In genomic region chr2:44671896-44672295, GRCh38 we compare ENCODE assay signal across 26 cellular contexts.
DNase-seq lines count a peak whose midpoint lies in the region; ATAC-seq and TF ChIP-seq lines count a peak whose summit lies in the region.
"Had no signal": no experiment of that assay in that cellular context is flagged by ENCODE, and none has a peak within 500 bp of the region (broad histone marks: within the 10 kb centered on the region; RNA-seq: fewer than 3 reads in every experiment).

No MANE protein-coding gene starts in this region.

- no peaks in the 10 kb centered on the region for H3K36me3 Mint-ChIP-seq in WTC11
- H3K36me3 Mint-ChIP-seq: CD14-positive monocyte had no signal

- H3K23ac ChIP-seq in neuronal stem cell (ENCODE audit: low read depth, low read length, poor library complexity) = no peak overlapping the region

- H2AFZ ChIP-seq in neuronal stem cell (ENCODE audit: low read length) = no peak overlapping the region

- H3K4me3 ChIP-seq in neuronal stem cell (ENCODE audit: low read length in 2 of 2) = no peak overlapping the region
- H3K4me3 ChIP-seq: SJCRH30 had no signal

- no peak overlapping the region for H2BK5ac ChIP-seq in neuronal stem cell (ENCODE audit: low read length)

- no peak overlapping the region for H3K4me2 ChIP-seq in neuronal stem cell (ENCODE audit: insufficient read depth, low read length, poor library complexity, severe bottlenecking)

- no peak overlapping the region for H3K4ac ChIP-seq in neuronal stem cell (ENCODE audit: low read length)

- H3K14ac ChIP-seq in neuronal stem cell (ENCODE audit: low read length) = no peak overlapping the region

- no peaks in the 10 kb centered on the region; the same call in 1 of the 2 replicates for H3K27me3 Mint-ChIP-seq in WTC11 (ENCODE audit: low read depth)
- H3K27me3 Mint-ChIP-seq: CD8-positive, alpha-beta memory T cell had no signal

- H3K27me3 ChIP-seq in neuronal stem cell (ENCODE audit: control insufficient read depth in 3 of 3, insufficient read depth in 3 of 3, low read depth in 1 of 3, low read length in 3 of 3) = no peaks in the 10 kb centered on the region
- H3K27me3 ChIP-seq: BE2C, SJCRH30 had no signal

- H4K91ac ChIP-seq in neuronal stem cell (ENCODE audit: low read depth, low read length, poor library complexity) = no peak overlapping the region

- H3K9ac ChIP-seq in neuronal stem cell (ENCODE audit: low read depth, low read length, poor library complexity) = no peak overlapping the region

- H3K18ac ChIP-seq in neuronal stem cell (ENCODE audit: low read length) = no peak overlapping the region

- no peaks in the 10 kb centered on the region for H3K9me3 ChIP-seq in neuronal stem cell (replicated peaks in 1 of 2; ENCODE audit: control insufficient read depth in 2 of 2, insufficient read depth in 1 of 2, low read depth in 1 of 2, low read length in 2 of 2)
- H3K9me3 ChIP-seq: BE2C, SJCRH30 had no signal

- no peaks in the 10 kb centered on the region for H3K36me3 ChIP-seq in neuronal stem cell (replicated peaks in 1 of 2; ENCODE audit: control insufficient read depth in 2 of 2, insufficient read depth in 2 of 2, low read length in 2 of 2)
- H3K36me3 ChIP-seq: BE2C, SJCRH30 had no signal

- WGBS in neuronal stem cell (ENCODE audit: extremely low coverage in 2 of 2, insufficient read length in 2 of 2, insufficient replicate concordance in 1 of 2), 2 donors = no CpG with 5 or more reads among the region's 5 CpGs

- TF ChIP-seq CTCF in WTC11 (IDR thresholded peaks at IDR 0.05) = no peak

- H2AK5ac ChIP-seq in neuronal stem cell (ENCODE audit: low read depth, low read length) = no peak overlapping the region

- DNase-seq in D341Med (ENCODE audit: low spot score) (peak; percentile 29), NCI-H69 (lab: John Stamatoyannopoulos, UW) (peak; percentile 51), WTC11 (ENCODE audit: low spot score) (no peak), neuronal stem cell (ENCODE audit: low spot score) (no peak), cerebellum (ENCODE audit: low spot score) (no peak), SKM-1 (lab: John Stamatoyannopoulos, UW; ENCODE audit: unreplicated experiment) (no peak)
- DNase-seq in activated T-cell treated with anti-CD3 and anti-CD28 coated beads, Interleukin-2, amount 50 U/mL, for 1 hour = no peak
- DNase-seq: CD8-positive, alpha-beta memory T cell; DMS153; HCEC 1CT; Kasumi-1; NCI-H1092 treated with DMSO at 0.1 percent for 48 hours; NCI-H1436; NCI-H187; NCI-H2081 treated with DMSO at 0.1 percent for 48 hours; NCI-H2171; NCI-H345; NCI-H510A treated with DMSO at 0.1 percent for 48 hours; NCI-H748 treated with DMSO at 0.1 percent for 48 hours; NK-92 treated with Interleukin-12 subunit alpha and Interleukin-12 subunit beta, amount 100 ng/mL, for 24 hours; PC-3; SJCRH30 had no signal

- no peaks in the 10 kb centered on the region for H3K9me3 Mint-ChIP-seq in WTC11
- H3K9me3 Mint-ChIP-seq: CD14-positive monocyte; CD8-positive, alpha-beta memory T cell had no signal

- no peak for ATAC-seq in WTC11
- ATAC-seq: PC-3, Right ventricle myocardium inferior had no signal

- POLR2A ChIA-PET in WTC11 (lab: Charles Lee) = interaction anchor here (1.0 kb wide), 1 partner anchor 174 kb away, joined by 4 read pairs; no protein-coding TSS in a partner anchor

- peaks cover 0 to 14% of the 10 kb centered on the region in 2 donors for H3K4me1 ChIP-seq in neuronal stem cell (ENCODE audit: control insufficient read depth in 2 of 2, insufficient read depth in 1 of 2, low read depth in 1 of 2, low read length in 2 of 2)
- H3K4me1 ChIP-seq: SJCRH30 had no signal

- H3K4me3 Mint-ChIP-seq in WTC11 = no peak overlapping the region
- H3K4me3 Mint-ChIP-seq: CD14-positive monocyte; CD8-positive, alpha-beta memory T cell had no signal

- H2BK15ac ChIP-seq in neuronal stem cell (ENCODE audit: low read length) = no peak overlapping the region

- peak overlapping the region; percentile 60 for H3K27ac ChIP-seq in neuronal stem cell (replicated peaks; ENCODE audit: low read length)
- H3K27ac ChIP-seq: 22Rv1, SJCRH30 had no signal

- CTCF ChIA-PET in WTC11 (lab: Charles Lee) = interaction anchor here (0.6 to 2.3 kb wide), 4 partner anchors 37 to 262 kb away, joined by 4 to 12 read pairs (median 6); no protein-coding TSS in a partner anchor

- H3K4me1 Mint-ChIP-seq in WTC11 = peaks cover 23% of the 10 kb centered on the region
- H3K4me1 Mint-ChIP-seq: CD14-positive monocyte had no signal

- H3K79me1 ChIP-seq in neuronal stem cell (ENCODE audit: low read depth, low read length) = no peaks in the 10 kb centered on the region

- H2BK120ac ChIP-seq in neuronal stem cell (ENCODE audit: low read depth, low read length) = no peak overlapping the region

- H3K27ac Mint-ChIP-seq in WTC11 = peak overlapping the region; percentile 32; the same call in 1 of the 2 replicates
- H3K27ac Mint-ChIP-seq: CD14-positive monocyte had no signal

- no peak overlapping the region for H4K8ac ChIP-seq in neuronal stem cell (ENCODE audit: low read depth, low read length)

- H2BK12ac ChIP-seq in neuronal stem cell (ENCODE audit: low read length) = no peak overlapping the region

TF ChIP-seq in WTC11, 78 proteins besides CTCF, POLR2A, EP300 and RAD21:
- TF ChIP-seq ZNF219 (CRISPR knock-in tag; IDR thresholded peaks at IDR 0.05; ENCODE audit: borderline replicate concordance) (no peak), E2F1 (CRISPR knock-in tag; IDR thresholded peaks at IDR 0.05) (no peak), ZNF263 (CRISPR knock-in tag; IDR thresholded peaks at IDR 0.05; ENCODE audit: low read depth) (no peak), FOXK1 (CRISPR knock-in tag; IDR thresholded peaks at IDR 0.05) (no peak), HMGA2 (CRISPR knock-in tag; IDR thresholded peaks at IDR 0.05) (no peak), ZNF232 (CRISPR knock-in tag; IDR thresholded peaks at IDR 0.05) (no peak), ZBTB43 (CRISPR knock-in tag; IDR thresholded peaks at IDR 0.05) (no peak), ZNF121 (CRISPR knock-in tag; IDR thresholded peaks at IDR 0.05) (no peak), TEAD1 (CRISPR knock-in tag; IDR thresholded peaks at IDR 0.05) (no peak), ZNF416 (CRISPR knock-in tag; IDR thresholded peaks at IDR 0.05) (no peak), ZNF512 (CRISPR knock-in tag; IDR thresholded peaks at IDR 0.05; ENCODE audit: borderline replicate concordance) (no peak), FOXP1 (CRISPR knock-in tag; IDR thresholded peaks at IDR 0.05; ENCODE audit: borderline replicate concordance) (no peak), CDX4 (CRISPR knock-in tag; IDR thresholded peaks at IDR 0.05; ENCODE audit: borderline replicate concordance) (no peak)

Comparison
In these comparisons a context has a peak if more than half of its experiments do, and no peak if none do; other contexts are left out.
1. DNase-seq: peak in D341Med (single experiment) and NCI-H69 (single experiment); none in WTC11 (single experiment), neuronal stem cell (single experiment), activated T-cell treated with anti-CD3 and anti-CD28 coated beads, Interleukin-2, amount 50 U/mL, for 1 hour (single experiment), cerebellum (single experiment) and SKM-1 (single experiment).